Comparison of ENCODE assay signal across 11 cellular contexts in genomic region chr4:118032691-118033090, GRCh38. TPM values are rescaled to one million over a fixed set of nuclear protein-coding genes. Genes with fewer than 3 reads are reported as not detected.
DNase-seq lines count a peak whose midpoint lies in the region; ATAC-seq and TF ChIP-seq lines count a peak whose summit lies in the region.
"Had no signal": no experiment of that assay in that cellular context is flagged by ENCODE, and none has a peak within 500 bp of the region (broad histone marks: within the 10 kb centered on the region; RNA-seq: fewer than 3 reads in every experiment).

No MANE protein-coding gene starts in this region.

- no peak overlapping the region for H3K27ac Mint-ChIP-seq in naive thymus-derived CD4-positive, alpha-beta T cell

- H3K9ac ChIP-seq in HUES6 (ENCODE audit: low read length) (no peak overlapping the region), MM.1S (ENCODE audit: low read length) (no peak overlapping the region)

- no peak overlapping the region; the same call in 1 of the 2 replicates for H3K4me2 ChIP-seq in MM.1S (ENCODE audit: low read depth, low read length)

- no peaks in the 10 kb centered on the region for H4K20me1 ChIP-seq in MM.1S (ENCODE audit: insufficient read depth, low read length)

- peaks cover 30 to 53% (median 35%) of the 10 kb centered on the region in 5 donors for H3K27me3 Mint-ChIP-seq in naive thymus-derived CD4-positive, alpha-beta T cell

- H3K27ac ChIP-seq in HUES6 (ENCODE audit: low read depth, low read length) (no peak overlapping the region), MM.1S (ENCODE audit: low read length) (no peak overlapping the region)
- H3K27ac ChIP-seq in naive thymus-derived CD4-positive, alpha-beta T cell (ENCODE audit: low read depth, low read length) = no peak overlapping the region
- H3K27ac ChIP-seq: gastrocnemius medialis, skin epidermis had no signal

- H2AFZ ChIP-seq in MM.1S (ENCODE audit: low read length) = no peak overlapping the region

- H3K4me3 Mint-ChIP-seq in naive thymus-derived CD4-positive, alpha-beta T cell = peak overlapping the region in 9 of 10 donors; percentile 17 to 70 (median 58)

- no peaks in the 10 kb centered on the region for H3K9me2 ChIP-seq in MM.1S (replicated peaks; ENCODE audit: insufficient read depth, low read length)

- CTCF ChIA-PET in naive thymus-derived CD4-positive, alpha-beta T cell (lab: Charles Lee) = no interaction called here

- H3K27me3 ChIP-seq in HUES6 (ENCODE audit: control insufficient read depth, insufficient read depth, low read length) = peaks cover 5% of the 10 kb centered on the region; the same call in 1 of the 2 replicates
- H3K27me3 ChIP-seq in naive thymus-derived CD4-positive, alpha-beta T cell (ENCODE audit: control insufficient read depth in 2 of 2, insufficient read depth in 2 of 2, low read length in 2 of 2) = no peaks in the 10 kb centered on the region
- H3K27me3 ChIP-seq in MM.1S (replicated peaks; ENCODE audit: insufficient read depth, low read length) = no peaks in the 10 kb centered on the region

- DNase-seq in D341Med (ENCODE audit: low spot score) (peak; percentile 13), astrocyte of the cerebellum (ENCODE audit: low read depth) (peak; percentile 3), MM.1S (no peak)
- DNase-seq in naive thymus-derived CD4-positive, alpha-beta T cell = no peak
- no peak for DNase-seq in stimulated activated CD4-positive, alpha-beta T cell treated with anti-CD3 and anti-CD28 coated beads, Interleukin-1b, Interleukin-23, amount 100 ng/mL, for 48 hours
- DNase-seq in activated CD8-positive, alpha-beta memory T cell treated with anti-CD3 and anti-CD28 coated beads for 24 hours = no peak
- DNase-seq: gastrocnemius medialis had no signal

- H3K4me1 ChIP-seq in HUES6 (ENCODE audit: control insufficient read depth, insufficient read depth, low read length) (peaks cover 7% of the 10 kb centered on the region; the same call in 1 of the 2 replicates), MM.1S (ENCODE audit: low read length) (no peaks in the 10 kb centered on the region)
- no peaks in the 10 kb centered on the region for H3K4me1 ChIP-seq in naive thymus-derived CD4-positive, alpha-beta T cell (ENCODE audit: control insufficient read depth in 2 of 2, insufficient read depth in 2 of 2, low read length in 2 of 2)
- H3K4me1 ChIP-seq: gastrocnemius medialis had no signal

- POLR2A ChIA-PET in naive thymus-derived CD4-positive, alpha-beta T cell (lab: Charles Lee) = no interaction called here

- H3F3A ChIP-seq in MM.1S (ENCODE audit: insufficient read depth, low read length) = no peaks in the 10 kb centered on the region

- peaks cover 0 to 14% (median 12%) of the 10 kb centered on the region in 7 donors for H3K4me1 Mint-ChIP-seq in naive thymus-derived CD4-positive, alpha-beta T cell

- H3K9me3 Mint-ChIP-seq in naive thymus-derived CD4-positive, alpha-beta T cell = peaks cover 0 to 2% (median 0%) of the 10 kb centered on the region in 11 donors

- TF ChIP-seq CTCF in astrocyte of the cerebellum (IDR thresholded peaks at IDR 0.05; ENCODE audit: low read depth, low read length, missing control alignments) (no peak), MM.1S (IDR thresholded peaks at IDR 0.05; ENCODE audit: low read length) (no peak)

- intact Hi-C loops in naive thymus-derived CD4-positive, alpha-beta T cell (cut with micrococcal nuclease) = no loop called here

- in situ Hi-C loops in astrocyte of the cerebellum (cut with HindIII; ENCODE audit: low sequenced_read_pairs) = no loop called here

- H3K36me3 ChIP-seq in HUES6 (ENCODE audit: control insufficient read depth, insufficient read depth, low read length) (no peaks in the 10 kb centered on the region), MM.1S (replicated peaks; ENCODE audit: insufficient read depth, low read length) (no peaks in the 10 kb centered on the region)
- no peaks in the 10 kb centered on the region for H3K36me3 ChIP-seq in naive thymus-derived CD4-positive, alpha-beta T cell (ENCODE audit: control insufficient read depth in 2 of 3, insufficient read depth in 3 of 3, low read length in 3 of 3)
- H3K36me3 ChIP-seq: gastrocnemius medialis, tibial nerve had no signal

- peak overlapping the region; percentile 85 for H3K4me3 ChIP-seq in HUES6 (ENCODE audit: low read depth, low read length)
- peak overlapping the region; percentile 58 for H3K4me3 ChIP-seq in astrocyte of the cerebellum (ENCODE audit: low read depth, low read length)
- no peak overlapping the region for H3K4me3 ChIP-seq in naive thymus-derived CD4-positive, alpha-beta T cell (ENCODE audit: low read length)
- no peak overlapping the region for H3K4me3 ChIP-seq in MM.1S (ENCODE audit: low read length)

- peaks cover 0 to 4% (median 0%) of the 10 kb centered on the region in 5 donors for H3K36me3 Mint-ChIP-seq in naive thymus-derived CD4-positive, alpha-beta T cell

- H3K9me3 ChIP-seq in HUES6 (ENCODE audit: control insufficient read depth, insufficient read depth, low read depth, low read length) = no peaks in the 10 kb centered on the region
- no peaks in the 10 kb centered on the region for H3K9me3 ChIP-seq in naive thymus-derived CD4-positive, alpha-beta T cell (ENCODE audit: control insufficient read depth in 2 of 3, low read length in 3 of 3)
- no peaks in the 10 kb centered on the region for H3K9me3 ChIP-seq in MM.1S (replicated peaks; ENCODE audit: insufficient read depth, low read length)
- H3K9me3 ChIP-seq: gastrocnemius medialis, tibial nerve had no signal

- no peaks in the 10 kb centered on the region for H3K79me2 ChIP-seq in MM.1S (ENCODE audit: low read length)

- ATAC-seq in naive thymus-derived CD4-positive, alpha-beta T cell = no peak
- ATAC-seq in HG02973 (IDR thresholded peaks at IDR 0.05; ENCODE audit: unreplicated experiment) = no peak
- ATAC-seq: gastrocnemius medialis had no signal

RNA-seq across cellular contexts. Expression of gene NDST3, which starts 1.6 kb away (rescaled TPM):
- total RNA-seq in naive thymus-derived CD4-positive, alpha-beta T cell = under 1 TPM in 1 of 5 experiments, not detected in 4; 0.17 TPM
- under 1 TPM in 1 of 2 donors, not detected in 1; 0.18 TPM for polyA plus RNA-seq in naive thymus-derived CD4-positive, alpha-beta T cell

Comparison
In these comparisons a context has a peak if more than half of its experiments do, and no peak if none do; other contexts are left out.
1. DNase-seq: peak in D341Med (single experiment) and astrocyte of the cerebellum (single experiment); none in naive thymus-derived CD4-positive, alpha-beta T cell (0 of 9), stimulated activated CD4-positive, alpha-beta T cell treated with anti-CD3 and anti-CD28 coated beads, Interleukin-1b, Interleukin-23, amount 100 ng/mL, for 48 hours (single experiment), MM.1S (single experiment) and activated CD8-positive, alpha-beta memory T cell treated with anti-CD3 and anti-CD28 coated beads for 24 hours (single experiment).
2. H3K4me3 ChIP-seq: peak in HUES6 (single experiment) and astrocyte of the cerebellum (single experiment); none in naive thymus-derived CD4-positive, alpha-beta T cell (single experiment) and MM.1S (single experiment).